In the genomic region with DNA sequence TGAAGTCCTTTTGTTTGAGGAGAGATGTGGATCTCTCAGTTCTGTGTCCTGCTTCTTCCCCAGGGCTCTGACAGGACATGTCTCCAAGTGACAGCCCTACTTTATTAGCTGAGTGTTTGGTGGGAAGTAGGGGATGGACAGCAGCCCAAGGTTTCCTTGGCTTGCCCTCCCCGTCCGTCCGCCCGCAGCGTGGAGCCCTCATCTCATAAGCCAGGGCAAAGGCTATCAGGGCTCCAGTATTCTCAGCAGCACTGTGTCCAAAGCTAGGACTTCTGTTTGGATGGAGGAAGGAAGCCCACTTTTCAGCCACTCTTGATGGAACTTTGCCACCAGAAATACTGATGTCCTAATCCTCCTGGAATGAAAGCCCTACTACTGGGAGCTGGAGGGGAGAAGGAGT, we compare ENCODE assay signal across 30 cellular contexts. TPM values are rescaled to one million over a fixed set of nuclear protein-coding genes. Genes with fewer than 3 reads are reported as not detected.
DNase-seq lines count a peak whose midpoint lies in the region; ATAC-seq, FAIRE-seq and TF ChIP-seq lines count a peak whose summit lies in the region.
"Had no signal": no experiment of that assay in that cellular context is flagged by ENCODE, and none has a peak within 500 bp of the region (broad histone marks: within the 10 kb centered on the region; RNA-seq: fewer than 3 reads in every experiment).

No MANE protein-coding gene starts in this region.

- H3K4me1 Mint-ChIP-seq in activated naive CD4-positive, alpha-beta T cell treated with anti-CD3 and anti-CD28 coated beads, Interleukin-2, amount 50 U/mL, for 24 hours = peaks cover 49% of the 10 kb centered on the region
- H3K4me1 Mint-ChIP-seq: mesothelial cell of epicardium had no signal

- TF ChIP-seq POLR2A in heart left ventricle (IDR thresholded peaks at IDR 0.05) (no peak), gastrocnemius medialis (IDR thresholded peaks at IDR 0.05) (no peak), GM12891 (IDR thresholded peaks at IDR 0.05; ENCODE audit: low read depth, low read length) (no peak)

- no peaks in the 10 kb centered on the region for H3K9me3 ChIP-seq in SJCRH30 (replicated peaks)
- H3K9me3 ChIP-seq in heart left ventricle = no peaks in the 10 kb centered on the region
- H3K9me3 ChIP-seq in gastrocnemius medialis = no peaks in the 10 kb centered on the region
- H3K9me3 ChIP-seq: BE2C, gastroesophageal sphincter, SJSA1 had no signal

- ATAC-seq in heart left ventricle (peak in 3 of 4 donors; percentile 26 to 44 (median 37)), gastrocnemius medialis (peak in 1 of 2 donors; percentile 11)
- ATAC-seq: activated naive CD4-positive, alpha-beta T cell treated with anti-CD3 and anti-CD28 coated beads, Interleukin-2, amount 50 U/mL, for 72 hours; gastroesophageal sphincter; naive thymus-derived CD4-positive, alpha-beta T cell had no signal

- no peak for DNase-seq in activated naive CD4-positive, alpha-beta T cell (lab: John Stamatoyannopoulos, UW)
- DNase-seq in SJCRH30 (no peak), heart left ventricle (no peak), gastrocnemius medialis (no peak), T-helper 1 cell (no peak), NCI-H748 (lab: John Stamatoyannopoulos, UW; ENCODE audit: unreplicated experiment) (no peak), GM12891 (ENCODE audit: insufficient read length, low spot score) (no peak)
- DNase-seq: activated T-cell treated with anti-CD3 and anti-CD28 coated beads, Interleukin-2, amount 50 U/mL, for 48 hours; BE2C; CD8-positive, alpha-beta memory T cell; dermis blood vessel endothelial cell; H7; naive thymus-derived CD4-positive, alpha-beta T cell; NCI-H2029; NCI-H526; nucleus accumbens; stimulated activated CD4-positive, alpha-beta T cell treated with anti-CD3 and anti-CD28 coated beads, Interleukin-2, amount 100 ng/mL, for 24 hours had no signal

- H3K27ac ChIP-seq in SJCRH30 (peak overlapping the region; percentile 38), heart left ventricle (peak overlapping the region in 2 of 12 donors; percentile 0 to 11), gastrocnemius medialis (peak overlapping the region in 3 of 4 donors; percentile 16 to 53 (median 17))
- H3K27ac ChIP-seq: SJSA1 had no signal

- H3K36me3 ChIP-seq in SJCRH30 (peaks cover 92% of the 10 kb centered on the region), heart left ventricle (peaks cover 0 to 85% (median 69%) of the 10 kb centered on the region in 9 donors), gastrocnemius medialis (peaks cover 0 to 52% of the 10 kb centered on the region in 2 donors)

- H3K4me3 Mint-ChIP-seq in activated naive CD4-positive, alpha-beta T cell treated with anti-CD3 and anti-CD28 coated beads, Interleukin-2, amount 50 U/mL, for 24 hours = no peak overlapping the region
- H3K4me3 Mint-ChIP-seq: CD8-positive, alpha-beta memory T cell; central memory CD8-positive, alpha-beta T cell; mesothelial cell of epicardium; type B pancreatic cell had no signal

- H3K4me3 ChIP-seq in SJCRH30 = no peak overlapping the region
- H3K4me3 ChIP-seq in heart left ventricle = no peak overlapping the region
- no peak overlapping the region for H3K4me3 ChIP-seq in gastrocnemius medialis
- H3K4me3 ChIP-seq: gastroesophageal sphincter, SJSA1 had no signal

- WGBS in heart left ventricle, 4 donors = 47 to 80% (median 72%) methylated on average over 3 to 5 of the region's 5 CpGs; no CpG with 5 or more reads in 1 of the 4 donors

- TF ChIP-seq CTCF in heart left ventricle (IDR thresholded peaks at IDR 0.05) (no peak), gastrocnemius medialis (IDR thresholded peaks at IDR 0.05 in 4 of 5, conservative IDR thresholded peaks at IDR 0.05 in 1 of 5) (no peak)

- no peaks in the 10 kb centered on the region for H3K9me3 Mint-ChIP-seq in activated naive CD4-positive, alpha-beta T cell treated with anti-CD3 and anti-CD28 coated beads, Interleukin-2, amount 50 U/mL, for 24 hours
- H3K9me3 Mint-ChIP-seq: CD8-positive, alpha-beta memory T cell; central memory CD8-positive, alpha-beta T cell; type B pancreatic cell had no signal

- no peaks in the 10 kb centered on the region for H3K27me3 Mint-ChIP-seq in activated naive CD4-positive, alpha-beta T cell treated with anti-CD3 and anti-CD28 coated beads, Interleukin-2, amount 50 U/mL, for 24 hours
- H3K27me3 Mint-ChIP-seq: CD8-positive, alpha-beta memory T cell; central memory CD8-positive, alpha-beta T cell; naive thymus-derived CD4-positive, alpha-beta T cell; type B pancreatic cell had no signal

- intact Hi-C loops in heart left ventricle (cut with DNase I) (no loop called here), gastrocnemius medialis (cut with DNase I; ENCODE audit: low total_unique reads) (no loop called here)

- H3K4me1 ChIP-seq in SJCRH30 = no peaks in the 10 kb centered on the region
- H3K4me1 ChIP-seq in heart left ventricle = peaks cover 0 to 39% (median 26%) of the 10 kb centered on the region in 12 donors
- H3K4me1 ChIP-seq in gastrocnemius medialis = peaks cover 25 to 33% of the 10 kb centered on the region in 2 donors
- H3K4me1 ChIP-seq: SJSA1 had no signal

- H3K27me3 ChIP-seq in SJCRH30 (no peaks in the 10 kb centered on the region), heart left ventricle (no peaks in the 10 kb centered on the region), gastrocnemius medialis (no peaks in the 10 kb centered on the region)
- H3K27me3 ChIP-seq: BE2C, gastroesophageal sphincter, SJSA1 had no signal

- H3K36me3 Mint-ChIP-seq in activated naive CD4-positive, alpha-beta T cell treated with anti-CD3 and anti-CD28 coated beads, Interleukin-2, amount 50 U/mL, for 24 hours = peaks cover 36% of the 10 kb centered on the region

- H3K27ac Mint-ChIP-seq in activated naive CD4-positive, alpha-beta T cell treated with anti-CD3 and anti-CD28 coated beads, Interleukin-2, amount 50 U/mL, for 24 hours = peak overlapping the region; percentile 59
- H3K27ac Mint-ChIP-seq: mesothelial cell of epicardium, type B pancreatic cell had no signal

- in situ Hi-C loops in gastrocnemius medialis (cut with MboI; ENCODE audit: low sequenced_read_pairs in 4 of 4) = no loop called here

- no peak for FAIRE-seq in GM12891 (lab: Jason Lieb, UNC)
- FAIRE-seq: astrocyte, endometrium, TTC549 had no signal

TF ChIP-seq in GM12891, 5 proteins besides CTCF, POLR2A, EP300 and RAD21:
- TF ChIP-seq POLR2AphosphoS5 (IDR thresholded peaks at IDR 0.05; ENCODE audit: low read depth, low read length) (no peak), SPI1 (IDR thresholded peaks at IDR 0.05; ENCODE audit: low read depth, low read length) (no peak), POU2F2 (IDR thresholded peaks at IDR 0.05; ENCODE audit: low read depth, low read length) (no peak), TAF1 (IDR thresholded peaks at IDR 0.05; ENCODE audit: low read depth, low read length) (no peak)

RNA-seq across cellular contexts. Expression of a gene that starts 13.6 kb away (rescaled TPM):
- 42.3 and 45.2 TPM in 2 replicates for total RNA-seq in SJCRH30 (2014; rRNA removed; shearing (Covaris generic))
- 10 to 100 TPM; 17.3 to 24.8 (median 18.8) TPM for total RNA-seq in heart left ventricle
- 10 to 100 TPM in 1 of 2 donors, 1 to 10 TPM in 1; 5.8 to 15.6 TPM for polyA plus RNA-seq in heart left ventricle
- total RNA-seq in gastrocnemius medialis = 10 to 100 TPM; 26.3 to 30.3 (median 27.7) TPM
- polyA plus RNA-seq in GM12891 (2012; ENCODE audit: low read depth, missing spikeins) = 10.2 TPM

RNA-seq across cellular contexts. Expression of a gene that starts 58.7 kb away (rescaled TPM):
- not detected in 2 replicates for total RNA-seq in SJCRH30 (2014; rRNA removed; shearing (Covaris generic))
- total RNA-seq in heart left ventricle (not detected), gastrocnemius medialis (not detected)
- not detected for polyA plus RNA-seq in heart left ventricle
- not detected for polyA plus RNA-seq in GM12891 (2012; ENCODE audit: low read depth, missing spikeins)
- total RNA-seq: activated naive CD4-positive, alpha-beta T cell treated with anti-CD3 and anti-CD28 coated beads, Interleukin-2, amount 50 U/mL, for 72 hours; astrocyte; CD8-positive, alpha-beta memory T cell; dermis blood vessel endothelial cell; gastroesophageal sphincter; H7; liver; M059J; mesothelial cell of epicardium; naive thymus-derived CD4-positive, alpha-beta T cell; pulmonary artery endothelial cell; SJSA1 had no signal
- polyA plus RNA-seq: CD8-positive, alpha-beta memory T cell; liver; naive thymus-derived CD4-positive, alpha-beta T cell had no signal
